1 cellular context compared by ENCODE assay signal in the genomic region with DNA sequence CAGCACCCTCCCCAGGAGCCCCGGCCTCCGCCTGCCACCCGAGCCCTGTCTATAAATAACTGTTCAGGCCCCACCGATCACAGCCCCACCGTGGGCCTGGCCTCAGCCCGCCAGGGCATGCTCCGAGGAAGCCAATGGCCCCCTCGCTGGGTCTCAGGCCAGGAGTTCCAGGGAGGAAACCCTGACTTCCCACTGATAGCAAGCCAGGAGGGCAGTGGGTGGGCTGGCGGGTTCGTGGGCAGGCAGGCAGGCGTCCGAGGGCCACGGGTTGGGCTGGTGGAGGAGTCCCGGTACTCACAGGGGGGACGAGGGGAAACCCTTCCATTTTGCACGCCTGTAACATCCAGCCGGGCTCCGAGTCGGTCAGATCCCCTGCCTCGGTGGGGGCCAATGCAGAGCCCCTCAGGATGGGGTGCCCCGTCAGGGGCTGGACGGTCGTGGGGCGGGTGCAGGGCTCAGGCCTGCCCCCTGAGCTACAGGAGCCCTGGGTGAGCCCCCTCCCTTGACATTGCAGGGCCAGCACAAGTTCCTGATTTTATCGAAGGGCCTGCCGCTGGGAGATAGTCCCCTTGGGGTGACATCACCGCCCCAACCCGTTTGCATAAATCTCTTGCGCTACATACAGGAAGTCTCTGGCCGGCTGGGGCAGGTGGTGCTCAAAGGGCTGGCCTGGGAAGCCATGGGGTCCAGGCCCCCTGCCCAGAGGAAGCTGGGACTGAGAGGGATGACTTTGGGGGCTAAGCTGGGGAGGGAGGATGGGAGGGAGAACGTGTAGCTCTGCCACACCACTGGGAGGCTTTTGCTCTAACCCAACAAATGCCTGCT.
TF ChIP-seq lines count a peak whose summit lies in the region.

A gene (minus strand): TSS at position 537 of the 825 bp plus-strand sequence. CDS start 194 bp downstream, at position 343.

TF ChIP-seq in K562, 482 proteins besides CTCF, POLR2A, EP300 and RAD21 (continued from another document and continues in another):
- TF ChIP-seq JUN (IDR thresholded peaks at IDR 0.05; ENCODE audit: borderline replicate concordance, low read depth, low read length) (peak; percentile 97), JUN (CRISPR knock-in tag; IDR thresholded peaks at IDR 0.05; ENCODE audit: borderline replicate concordance) (peak; percentile 87; the same call in 1 of the 2 replicates), MIER1 (IDR thresholded peaks at IDR 0.05; ENCODE audit: low read depth) (no peak), SPI1 (IDR thresholded peaks at IDR 0.05; ENCODE audit: borderline replicate concordance, low read depth, low read length) (peak; percentile 74), ESRRB (CRISPR knock-in tag; IDR thresholded peaks at IDR 0.05; ENCODE audit: borderline replicate concordance) (no peak), ZNF583 (CRISPR knock-in tag; IDR thresholded peaks at IDR 0.05) (no peak), ZNF644 (tag; IDR thresholded peaks at IDR 0.05; ENCODE audit: low read depth) (peak; percentile 53; the same call in 1 of the 2 replicates), RCOR1 (IDR thresholded peaks at IDR 0.05; ENCODE audit: borderline replicate concordance in 1 of 2, low read depth in 2 of 2, low read length in 2 of 2) (peak; percentile 19 to 96; a peak in 2 of 4 replicates), FOXK2 (conservative IDR thresholded peaks at IDR 0.05 in 1 of 2, IDR thresholded peaks at IDR 0.05 in 1 of 2; ENCODE audit: low read depth in 2 of 2) (peak; percentile 11 to 29; a peak in 2 of 4 replicates), SIN3A (IDR thresholded peaks at IDR 0.05; ENCODE audit: borderline replicate concordance in 2 of 2, control insufficient read depth in 1 of 2, low read depth in 2 of 2, low read length in 2 of 2) (peak in 1 of 2 experiments; percentile 34; a peak in 1 of 4 replicates), YBX1 (IDR thresholded peaks at IDR 0.05) (no peak), PCBP1 (IDR thresholded peaks at IDR 0.05; ENCODE audit: low read depth, low read length, poor library complexity, severe bottlenecking) (peak; percentile 60), ELF1 (tag; IDR thresholded peaks at IDR 0.05) (peak; percentile 82), DIDO1 (tag; IDR thresholded peaks at IDR 0.05; ENCODE audit: low read depth) (no peak), ZSCAN29 (IDR thresholded peaks at IDR 0.05) (no peak), PHF21A (IDR thresholded peaks at IDR 0.05; ENCODE audit: borderline replicate concordance, low read depth) (0 out of 2 replicates have a peak, but pooled peaks have one; percentile 67), NFE2 (IDR thresholded peaks at IDR 0.05; ENCODE audit: low read depth) (peak; percentile 18; the same call in 1 of the 2 replicates), POLR2G (IDR thresholded peaks at IDR 0.05; ENCODE audit: low read depth, low read length) (peak; percentile 82), MTA2 (IDR thresholded peaks at IDR 0.05; ENCODE audit: low read depth) (peak; percentile 88), GATAD2A (IDR thresholded peaks at IDR 0.05) (0 out of 2 replicates have a peak, but pooled peaks have one; percentile 73), ZNF444 (CRISPR knock-in tag; IDR thresholded peaks at IDR 0.05) (no peak), NR4A1 (CRISPR knock-in tag; IDR thresholded peaks at IDR 0.05) (no peak), NR4A1 (tag; IDR thresholded peaks at IDR 0.05) (no peak), ZKSCAN1 (IDR thresholded peaks at IDR 0.05; ENCODE audit: low read depth, low read length) (peak; percentile 48; the same call in 1 of the 2 replicates), TAF1 (IDR thresholded peaks at IDR 0.05; ENCODE audit: control insufficient read depth, extremely low read depth, insufficient read depth, low read length, severe bottlenecking) (peak; percentile 56), COPS2 (conservative IDR thresholded peaks at IDR 0.05) (no peak), BHLHE40 (IDR thresholded peaks at IDR 0.05; ENCODE audit: low read length) (peak; percentile 95), FOSL1 (tag; conservative IDR thresholded peaks at IDR 0.05) (peak; percentile 80), ETV6 (IDR thresholded peaks at IDR 0.05; ENCODE audit: borderline replicate concordance in 1 of 2, low read depth in 2 of 2, low read length in 1 of 2) (0 out of 4 replicates have a peak, but pooled peaks of 1 of the 2 experiments have one; percentile 36), ETV6 (CRISPR knock-in tag; IDR thresholded peaks at IDR 0.05; ENCODE audit: borderline replicate concordance) (no peak), MAFG (tag; conservative IDR thresholded peaks at IDR 0.05) (no peak), ETV5 (CRISPR knock-in tag; IDR thresholded peaks at IDR 0.05; ENCODE audit: low read depth) (peak; percentile 38; the same call in 1 of the 2 replicates), SMARCA5 (IDR thresholded peaks at IDR 0.05) (peak; percentile 74), MAFF (IDR thresholded peaks at IDR 0.05; ENCODE audit: low read length) (no peak), KDM2B (CRISPR knock-in tag; IDR thresholded peaks at IDR 0.05) (no peak)
- TF ChIP-seq, protein P1, sequence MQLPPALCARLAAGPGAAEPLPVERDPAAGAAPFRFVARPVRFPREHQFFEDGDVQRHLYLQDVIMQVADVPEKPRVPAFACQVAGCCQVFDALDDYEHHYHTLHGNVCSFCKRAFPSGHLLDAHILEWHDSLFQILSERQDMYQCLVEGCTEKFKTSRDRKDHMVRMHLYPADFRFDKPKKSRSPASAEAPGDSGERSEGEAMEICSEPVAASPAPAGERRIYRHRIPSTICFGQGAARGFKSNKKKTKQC (CRISPR knock-in tag; IDR thresholded peaks at IDR 0.05), result no peak; the same call in 1 of the 2 replicates
- TF ChIP-seq, protein P2, sequence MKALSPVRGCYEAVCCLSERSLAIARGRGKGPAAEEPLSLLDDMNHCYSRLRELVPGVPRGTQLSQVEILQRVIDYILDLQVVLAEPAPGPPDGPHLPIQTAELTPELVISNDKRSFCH (CRISPR knock-in tag; IDR thresholded peaks at IDR 0.05), result no peak
- TF ChIP-seq, protein P2 (tag; IDR thresholded peaks at IDR 0.05), result peak; percentile 81
- TF ChIP-seq, protein P3, sequence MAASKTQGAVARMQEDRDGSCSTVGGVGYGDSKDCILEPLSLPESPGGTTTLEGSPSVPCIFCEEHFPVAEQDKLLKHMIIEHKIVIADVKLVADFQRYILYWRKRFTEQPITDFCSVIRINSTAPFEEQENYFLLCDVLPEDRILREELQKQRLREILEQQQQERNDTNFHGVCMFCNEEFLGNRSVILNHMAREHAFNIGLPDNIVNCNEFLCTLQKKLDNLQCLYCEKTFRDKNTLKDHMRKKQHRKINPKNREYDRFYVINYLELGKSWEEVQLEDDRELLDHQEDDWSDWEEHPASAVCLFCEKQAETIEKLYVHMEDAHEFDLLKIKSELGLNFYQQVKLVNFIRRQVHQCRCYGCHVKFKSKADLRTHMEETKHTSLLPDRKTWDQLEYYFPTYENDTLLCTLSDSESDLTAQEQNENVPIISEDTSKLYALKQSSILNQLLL (CRISPR knock-in tag; IDR thresholded peaks at IDR 0.05; ENCODE audit: borderline replicate concordance), result no peak
- TF ChIP-seq, protein P4, sequence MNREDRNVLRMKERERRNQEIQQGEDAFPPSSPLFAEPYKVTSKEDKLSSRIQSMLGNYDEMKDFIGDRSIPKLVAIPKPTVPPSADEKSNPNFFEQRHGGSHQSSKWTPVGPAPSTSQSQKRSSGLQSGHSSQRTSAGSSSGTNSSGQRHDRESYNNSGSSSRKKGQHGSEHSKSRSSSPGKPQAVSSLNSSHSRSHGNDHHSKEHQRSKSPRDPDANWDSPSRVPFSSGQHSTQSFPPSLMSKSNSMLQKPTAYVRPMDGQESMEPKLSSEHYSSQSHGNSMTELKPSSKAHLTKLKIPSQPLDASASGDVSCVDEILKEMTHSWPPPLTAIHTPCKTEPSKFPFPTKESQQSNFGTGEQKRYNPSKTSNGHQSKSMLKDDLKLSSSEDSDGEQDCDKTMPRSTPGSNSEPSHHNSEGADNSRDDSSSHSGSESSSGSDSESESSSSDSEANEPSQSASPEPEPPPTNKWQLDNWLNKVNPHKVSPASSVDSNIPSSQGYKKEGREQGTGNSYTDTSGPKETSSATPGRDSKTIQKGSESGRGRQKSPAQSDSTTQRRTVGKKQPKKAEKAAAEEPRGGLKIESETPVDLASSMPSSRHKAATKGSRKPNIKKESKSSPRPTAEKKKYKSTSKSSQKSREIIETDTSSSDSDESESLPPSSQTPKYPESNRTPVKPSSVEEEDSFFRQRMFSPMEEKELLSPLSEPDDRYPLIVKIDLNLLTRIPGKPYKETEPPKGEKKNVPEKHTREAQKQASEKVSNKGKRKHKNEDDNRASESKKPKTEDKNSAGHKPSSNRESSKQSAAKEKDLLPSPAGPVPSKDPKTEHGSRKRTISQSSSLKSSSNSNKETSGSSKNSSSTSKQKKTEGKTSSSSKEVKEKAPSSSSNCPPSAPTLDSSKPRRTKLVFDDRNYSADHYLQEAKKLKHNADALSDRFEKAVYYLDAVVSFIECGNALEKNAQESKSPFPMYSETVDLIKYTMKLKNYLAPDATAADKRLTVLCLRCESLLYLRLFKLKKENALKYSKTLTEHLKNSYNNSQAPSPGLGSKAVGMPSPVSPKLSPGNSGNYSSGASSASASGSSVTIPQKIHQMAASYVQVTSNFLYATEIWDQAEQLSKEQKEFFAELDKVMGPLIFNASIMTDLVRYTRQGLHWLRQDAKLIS (CRISPR knock-in tag; IDR thresholded peaks at IDR 0.05), result peak; percentile 95; the same call in 1 of the 2 replicates
- TF ChIP-seq, protein P5, sequence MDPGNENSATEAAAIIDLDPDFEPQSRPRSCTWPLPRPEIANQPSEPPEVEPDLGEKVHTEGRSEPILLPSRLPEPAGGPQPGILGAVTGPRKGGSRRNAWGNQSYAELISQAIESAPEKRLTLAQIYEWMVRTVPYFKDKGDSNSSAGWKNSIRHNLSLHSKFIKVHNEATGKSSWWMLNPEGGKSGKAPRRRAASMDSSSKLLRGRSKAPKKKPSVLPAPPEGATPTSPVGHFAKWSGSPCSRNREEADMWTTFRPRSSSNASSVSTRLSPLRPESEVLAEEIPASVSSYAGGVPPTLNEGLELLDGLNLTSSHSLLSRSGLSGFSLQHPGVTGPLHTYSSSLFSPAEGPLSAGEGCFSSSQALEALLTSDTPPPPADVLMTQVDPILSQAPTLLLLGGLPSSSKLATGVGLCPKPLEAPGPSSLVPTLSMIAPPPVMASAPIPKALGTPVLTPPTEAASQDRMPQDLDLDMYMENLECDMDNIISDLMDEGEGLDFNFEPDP (CRISPR knock-in tag; IDR thresholded peaks at IDR 0.05), result no peak
- TF ChIP-seq, protein P6, sequence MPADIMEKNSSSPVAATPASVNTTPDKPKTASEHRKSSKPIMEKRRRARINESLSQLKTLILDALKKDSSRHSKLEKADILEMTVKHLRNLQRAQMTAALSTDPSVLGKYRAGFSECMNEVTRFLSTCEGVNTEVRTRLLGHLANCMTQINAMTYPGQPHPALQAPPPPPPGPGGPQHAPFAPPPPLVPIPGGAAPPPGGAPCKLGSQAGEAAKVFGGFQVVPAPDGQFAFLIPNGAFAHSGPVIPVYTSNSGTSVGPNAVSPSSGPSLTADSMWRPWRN (IDR thresholded peaks at IDR 0.05; ENCODE audit: low read depth), result peak; percentile 77
- TF ChIP-seq, protein P7, sequence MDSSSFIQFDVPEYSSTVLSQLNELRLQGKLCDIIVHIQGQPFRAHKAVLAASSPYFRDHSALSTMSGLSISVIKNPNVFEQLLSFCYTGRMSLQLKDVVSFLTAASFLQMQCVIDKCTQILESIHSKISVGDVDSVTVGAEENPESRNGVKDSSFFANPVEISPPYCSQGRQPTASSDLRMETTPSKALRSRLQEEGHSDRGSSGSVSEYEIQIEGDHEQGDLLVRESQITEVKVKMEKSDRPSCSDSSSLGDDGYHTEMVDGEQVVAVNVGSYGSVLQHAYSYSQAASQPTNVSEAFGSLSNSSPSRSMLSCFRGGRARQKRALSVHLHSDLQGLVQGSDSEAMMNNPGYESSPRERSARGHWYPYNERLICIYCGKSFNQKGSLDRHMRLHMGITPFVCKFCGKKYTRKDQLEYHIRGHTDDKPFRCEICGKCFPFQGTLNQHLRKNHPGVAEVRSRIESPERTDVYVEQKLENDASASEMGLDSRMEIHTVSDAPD (CRISPR knock-in tag; IDR thresholded peaks at IDR 0.05), result no peak
- TF ChIP-seq, protein P8, sequence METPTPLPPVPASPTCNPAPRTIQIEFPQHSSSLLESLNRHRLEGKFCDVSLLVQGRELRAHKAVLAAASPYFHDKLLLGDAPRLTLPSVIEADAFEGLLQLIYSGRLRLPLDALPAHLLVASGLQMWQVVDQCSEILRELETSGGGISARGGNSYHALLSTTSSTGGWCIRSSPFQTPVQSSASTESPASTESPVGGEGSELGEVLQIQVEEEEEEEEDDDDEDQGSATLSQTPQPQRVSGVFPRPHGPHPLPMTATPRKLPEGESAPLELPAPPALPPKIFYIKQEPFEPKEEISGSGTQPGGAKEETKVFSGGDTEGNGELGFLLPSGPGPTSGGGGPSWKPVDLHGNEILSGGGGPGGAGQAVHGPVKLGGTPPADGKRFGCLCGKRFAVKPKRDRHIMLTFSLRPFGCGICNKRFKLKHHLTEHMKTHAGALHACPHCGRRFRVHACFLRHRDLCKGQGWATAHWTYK (CRISPR knock-in tag; IDR thresholded peaks at IDR 0.05), result 0 out of 2 replicates have a peak, but pooled peaks have one; percentile 10
- TF ChIP-seq, protein P9, sequence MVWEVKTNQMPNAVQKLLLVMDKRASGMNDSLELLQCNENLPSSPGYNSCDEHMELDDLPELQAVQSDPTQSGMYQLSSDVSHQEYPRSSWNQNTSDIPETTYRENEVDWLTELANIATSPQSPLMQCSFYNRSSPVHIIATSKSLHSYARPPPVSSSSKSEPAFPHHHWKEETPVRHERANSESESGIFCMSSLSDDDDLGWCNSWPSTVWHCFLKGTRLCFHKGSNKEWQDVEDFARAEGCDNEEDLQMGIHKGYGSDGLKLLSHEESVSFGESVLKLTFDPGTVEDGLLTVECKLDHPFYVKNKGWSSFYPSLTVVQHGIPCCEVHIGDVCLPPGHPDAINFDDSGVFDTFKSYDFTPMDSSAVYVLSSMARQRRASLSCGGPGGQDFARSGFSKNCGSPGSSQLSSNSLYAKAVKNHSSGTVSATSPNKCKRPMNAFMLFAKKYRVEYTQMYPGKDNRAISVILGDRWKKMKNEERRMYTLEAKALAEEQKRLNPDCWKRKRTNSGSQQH (CRISPR knock-in tag; IDR thresholded peaks at IDR 0.05), result 0 out of 2 replicates have a peak, but pooled peaks have one; percentile 3
- TF ChIP-seq, protein P10, sequence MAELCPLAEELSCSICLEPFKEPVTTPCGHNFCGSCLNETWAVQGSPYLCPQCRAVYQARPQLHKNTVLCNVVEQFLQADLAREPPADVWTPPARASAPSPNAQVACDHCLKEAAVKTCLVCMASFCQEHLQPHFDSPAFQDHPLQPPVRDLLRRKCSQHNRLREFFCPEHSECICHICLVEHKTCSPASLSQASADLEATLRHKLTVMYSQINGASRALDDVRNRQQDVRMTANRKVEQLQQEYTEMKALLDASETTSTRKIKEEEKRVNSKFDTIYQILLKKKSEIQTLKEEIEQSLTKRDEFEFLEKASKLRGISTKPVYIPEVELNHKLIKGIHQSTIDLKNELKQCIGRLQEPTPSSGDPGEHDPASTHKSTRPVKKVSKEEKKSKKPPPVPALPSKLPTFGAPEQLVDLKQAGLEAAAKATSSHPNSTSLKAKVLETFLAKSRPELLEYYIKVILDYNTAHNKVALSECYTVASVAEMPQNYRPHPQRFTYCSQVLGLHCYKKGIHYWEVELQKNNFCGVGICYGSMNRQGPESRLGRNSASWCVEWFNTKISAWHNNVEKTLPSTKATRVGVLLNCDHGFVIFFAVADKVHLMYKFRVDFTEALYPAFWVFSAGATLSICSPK (IDR thresholded peaks at IDR 0.05; ENCODE audit: borderline replicate concordance), result no peak
- TF ChIP-seq, protein P11, sequence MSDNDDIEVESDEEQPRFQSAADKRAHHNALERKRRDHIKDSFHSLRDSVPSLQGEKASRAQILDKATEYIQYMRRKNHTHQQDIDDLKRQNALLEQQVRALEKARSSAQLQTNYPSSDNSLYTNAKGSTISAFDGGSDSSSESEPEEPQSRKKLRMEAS (CRISPR knock-in tag; IDR thresholded peaks at IDR 0.05), result peak; percentile 73
